Comparison of ENCODE assay signal across 23 cellular contexts in genomic region chr11:15579287-15580001, GRCh38.
"Had no signal": no experiment of that assay in that cellular context is flagged by ENCODE, and none has a peak within 500 bp of the region (broad histone marks: within the 10 kb centered on the region; RNA-seq: fewer than 3 reads in every experiment).

No MANE protein-coding gene starts in this region.

- H3K27ac Mint-ChIP-seq: activated naive CD4-positive, alpha-beta T cell treated with anti-CD3 and anti-CD28 coated beads for 36 hours; activated T-helper 2 cell treated with anti-CD3 and anti-CD28 coated beads, Interferon-gamma antibody, Interleukin-2, Interleukin-4, amounts not matched to agents 10 μg/mL and 5 μg/mL and 100 μg/mL, durations not matched to agents 14 hours and 24 hours and 36 hours; naive thymus-derived CD4-positive, alpha-beta T cell; T-cell; type B pancreatic cell had no signal

- H3K27me3 ChIP-seq: cardiac muscle cell, sigmoid colon had no signal

- H3K27ac ChIP-seq: cardiac muscle cell, sigmoid colon, thoracic aorta had no signal

- H3K9me3 ChIP-seq: sigmoid colon, thoracic aorta had no signal

- H3K36me3 ChIP-seq: cardiac muscle cell, sigmoid colon, thoracic aorta had no signal

- DNase-seq: activated CD4-positive, alpha-beta T cell treated with anti-CD3 and anti-CD28 coated beads for 4 hours; activated CD4-positive, alpha-beta T cell treated with anti-CD3 and anti-CD28 coated beads, Interleukin-2, amount 50 U/mL, for 48 hours; activated CD4-positive, CD25-positive, alpha-beta regulatory T cell; activated CD8-positive, alpha-beta memory T cell treated with anti-CD3 and anti-CD28 coated beads, Interleukin-2, amount 50 U/mL, for 48 hours; activated naive CD4-positive, alpha-beta T cell treated with anti-CD3 and anti-CD28 coated beads for 36 hours; activated T-cell treated with anti-CD3 and anti-CD28 coated beads, Interleukin-2, amount 50 U/mL, for 4 hours; amygdala; glutamatergic neuron; hippocampal formation; kidney glomerular epithelial cell; mesendoderm; naive thymus-derived CD4-positive, alpha-beta T cell; retina; sigmoid colon; stimulated activated CD4-positive, alpha-beta T cell treated with anti-CD3 and anti-CD28 coated beads, Interleukin-4, amount 100 ng/mL, for 24 hours; stimulated activated naive CD4-positive, alpha-beta T cell treated with Interleukin-2 at 50 U/mL for 16 hours; T-cell had no signal

- ATAC-seq: activated T-cell treated with anti-CD3 and anti-CD28 coated beads, Interleukin-2, amount 50 U/mL, for 4 hours; esophagus mucosa; T-cell had no signal

- H3K36me3 Mint-ChIP-seq: naive thymus-derived CD4-positive, alpha-beta T cell; T-cell; type B pancreatic cell had no signal

- H3K4me3 ChIP-seq: cardiac muscle cell, sigmoid colon, thoracic aorta had no signal

- H3K4me1 ChIP-seq: sigmoid colon had no signal

- H3K4me3 Mint-ChIP-seq: activated naive CD4-positive, alpha-beta T cell treated with anti-CD3 and anti-CD28 coated beads for 36 hours; activated T-cell treated with anti-CD3 and anti-CD28 coated beads, Interleukin-2, amount 50 U/mL, for 4 hours; naive thymus-derived CD4-positive, alpha-beta T cell; neural crest cell; T-cell; type B pancreatic cell had no signal

- H3K4me1 Mint-ChIP-seq: naive thymus-derived CD4-positive, alpha-beta T cell; T-cell had no signal
